In genomic region chr12:131133994-131134393, GRCh38 we compare ENCODE assay signal across 15 cellular contexts.
DNase-seq lines count a peak whose midpoint lies in the region; ATAC-seq and TF ChIP-seq lines count a peak whose summit lies in the region.
"Had no signal": no experiment of that assay in that cellular context is flagged by ENCODE, and none has a peak within 500 bp of the region (broad histone marks: within the 10 kb centered on the region; RNA-seq: fewer than 3 reads in every experiment).

No MANE protein-coding gene starts in this region.

- H3K27ac Mint-ChIP-seq in endothelial cell (ENCODE audit: unreplicated experiment) (no peak overlapping the region), neural progenitor cell (peak overlapping the region; percentile 44)
- H3K27ac Mint-ChIP-seq: B cell; CD4-positive, alpha-beta T cell; GM23338 had no signal

- no peaks in the 10 kb centered on the region for H3K9me3 Mint-ChIP-seq in endothelial cell (ENCODE audit: unreplicated experiment)
- H3K9me3 Mint-ChIP-seq in neural progenitor cell, result peaks cover 2% of the 10 kb centered on the region
- H3K9me3 Mint-ChIP-seq: CD4-positive, alpha-beta T cell had no signal

- H3K4me1 Mint-ChIP-seq in endothelial cell (ENCODE audit: unreplicated experiment) (peaks cover 8% of the 10 kb centered on the region), neural progenitor cell (peaks cover 39% of the 10 kb centered on the region)
- H3K4me1 Mint-ChIP-seq: B cell had no signal

- H3K27me3 Mint-ChIP-seq in endothelial cell (ENCODE audit: unreplicated experiment), result peaks cover 4% of the 10 kb centered on the region
- H3K27me3 Mint-ChIP-seq in neural progenitor cell (ENCODE audit: insufficient read depth, low read depth), result peaks cover 22% of the 10 kb centered on the region
- H3K27me3 Mint-ChIP-seq: B cell; CD4-positive, alpha-beta T cell had no signal

- H3K27ac ChIP-seq in neural progenitor cell (no peak overlapping the region), sigmoid colon (peak overlapping the region in 1 of 4 donors; percentile 23)

- H3K27me3 ChIP-seq in neural progenitor cell, result no peaks in the 10 kb centered on the region
- H3K27me3 ChIP-seq in sigmoid colon, result no peaks in the 10 kb centered on the region

- no peaks in the 10 kb centered on the region for H4K20me1 ChIP-seq in neural progenitor cell (ENCODE audit: low read depth)

- H3K9ac ChIP-seq in neural progenitor cell, result no peak overlapping the region

- TF ChIP-seq CTCF in endothelial cell (IDR thresholded peaks at IDR 0.05; ENCODE audit: unreplicated experiment) (no peak), neural progenitor cell (IDR thresholded peaks at IDR 0.05) (no peak), sigmoid colon (IDR thresholded peaks at IDR 0.05) (no peak)

- peak; percentile 22 for DNase-seq in activated effector memory CD4-positive, alpha-beta T cell treated with anti-CD3 and anti-CD28 coated beads, Interleukin-2, amount 50 U/mL, for 16 hours
- no peak for DNase-seq in activated effector memory CD4-positive, alpha-beta T cell treated with Interleukin-2 at 50 U/mL for 16 hours
- peak; percentile 1 for DNase-seq in endothelial cell (ENCODE audit: low spot score)
- DNase-seq in neural progenitor cell (ENCODE audit: low spot score), result no peak
- peak; percentile 28 for DNase-seq in sigmoid colon
- DNase-seq in SKM-1 (lab: John Stamatoyannopoulos, UW; ENCODE audit: unreplicated experiment), result no peak
- DNase-seq in NCI-H146 treated with DMSO at 0.1 percent for 48 hours (lab: John Stamatoyannopoulos, UW; ENCODE audit: unreplicated experiment), result no peak
- DNase-seq: C1 segment of cervical spinal cord; Calu3; CD4-positive, alpha-beta T cell; DMS 273 treated with DMSO at 0.1 percent for 48 hours; H7 had no signal

- H3K36me3 ChIP-seq in neural progenitor cell, result no peaks in the 10 kb centered on the region
- H3K36me3 ChIP-seq in sigmoid colon, result no peaks in the 10 kb centered on the region

- H3K4me1 ChIP-seq in neural progenitor cell (no peaks in the 10 kb centered on the region), sigmoid colon (peaks cover 0 to 30% (median 19%) of the 10 kb centered on the region in 4 donors)

- no peaks in the 10 kb centered on the region for H3K36me3 Mint-ChIP-seq in endothelial cell (ENCODE audit: low read depth, unreplicated experiment)
- H3K36me3 Mint-ChIP-seq in neural progenitor cell, result peaks cover 2% of the 10 kb centered on the region

- H3K79me2 ChIP-seq in neural progenitor cell (ENCODE audit: low read depth), result no peaks in the 10 kb centered on the region

- WGBS in sigmoid colon, 2 donors, result 44 to 77% methylated on average over 5 of the region's 5 CpGs

- H3K9me3 ChIP-seq in neural progenitor cell (ENCODE audit: low read depth) (no peaks in the 10 kb centered on the region), sigmoid colon (no peaks in the 10 kb centered on the region)

- no peak overlapping the region for H3K4me2 ChIP-seq in neural progenitor cell
- H3K4me2 ChIP-seq: GM23338 had no signal

- H2AFZ ChIP-seq in neural progenitor cell (replicated peaks), result no peak overlapping the region
- H2AFZ ChIP-seq: GM23338 had no signal

- H3F3A ChIP-seq in neural progenitor cell (ENCODE audit: low read depth), result no peaks in the 10 kb centered on the region

- H3K4me3 Mint-ChIP-seq in endothelial cell (ENCODE audit: unreplicated experiment) (no peak overlapping the region), neural progenitor cell (no peak overlapping the region)
- H3K4me3 Mint-ChIP-seq: B cell; CD4-positive, alpha-beta T cell; GM23338 had no signal

- intact Hi-C loops in sigmoid colon (cut with DNase I), result no loop called here

- TF ChIP-seq POLR2A in sigmoid colon (IDR thresholded peaks at IDR 0.05), result no peak

- ATAC-seq in GM21526 (IDR thresholded peaks at IDR 0.05; ENCODE audit: low FRiP score, unreplicated experiment), result no peak
- ATAC-seq: GM23338 had no signal

- H3K4me3 ChIP-seq in neural progenitor cell, result no peak overlapping the region
- H3K4me3 ChIP-seq in sigmoid colon, result no peak overlapping the region
- H3K4me3 ChIP-seq: GM23338 had no signal

- TF ChIP-seq EP300 in sigmoid colon (IDR thresholded peaks at IDR 0.05), result no peak

Comparison
In these comparisons a context has a peak if more than half of its experiments do, and no peak if none do; other contexts are left out.
1. DNase-seq: peak in activated effector memory CD4-positive, alpha-beta T cell treated with anti-CD3 and anti-CD28 coated beads, Interleukin-2, amount 50 U/mL, for 16 hours (single experiment), endothelial cell (single experiment) and sigmoid colon (single experiment); none in activated effector memory CD4-positive, alpha-beta T cell treated with Interleukin-2 at 50 U/mL for 16 hours (single experiment), neural progenitor cell (single experiment), SKM-1 (single experiment) and NCI-H146 treated with DMSO at 0.1 percent for 48 hours (single experiment).